Comparison of ENCODE assay signal across 10 cellular contexts in the genomic region with DNA sequence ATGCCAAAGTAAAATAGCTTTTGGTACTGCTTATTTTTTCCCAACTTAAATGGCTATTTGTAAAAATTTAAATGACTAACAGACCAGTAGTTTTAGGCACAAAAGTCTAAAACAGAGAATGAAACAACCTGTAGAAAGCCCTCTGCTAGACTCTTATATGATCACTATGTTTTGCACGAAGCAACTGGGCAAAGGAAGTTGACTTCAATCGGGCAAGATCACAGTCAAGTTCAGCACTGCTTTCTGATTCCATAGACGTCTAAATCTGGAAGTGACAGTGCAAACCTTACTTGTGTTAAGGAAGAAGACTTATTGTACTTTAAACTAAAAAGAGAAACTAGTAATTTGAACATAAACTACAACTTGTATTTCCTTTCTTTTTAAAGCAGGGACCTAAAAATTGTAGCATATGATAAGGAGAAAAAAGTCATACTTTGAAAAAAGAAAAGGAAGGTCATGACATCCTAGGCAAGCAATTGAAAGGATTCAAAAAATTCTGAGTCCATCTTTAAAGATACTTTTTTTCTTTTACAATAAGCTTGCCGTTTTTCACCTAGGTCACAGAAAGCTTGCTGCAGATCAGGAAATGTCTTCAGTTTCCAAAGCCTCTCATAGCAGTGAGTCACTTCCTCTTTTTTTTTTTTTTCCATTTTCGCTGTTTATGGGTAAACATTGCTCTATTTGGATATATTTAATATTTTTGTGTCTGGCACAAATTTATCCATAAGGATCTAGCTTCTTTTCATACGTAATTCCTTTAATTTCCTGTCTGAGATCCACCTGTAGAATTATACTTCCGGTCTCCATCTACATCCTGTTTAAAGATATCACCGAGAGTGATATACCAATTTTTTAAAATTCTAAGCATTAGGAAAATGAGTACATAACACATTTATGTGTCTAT.
A peak's percentile ranks its signal among the peaks of the same experiment; 100 is the strongest.
DNase-seq lines count a peak whose midpoint lies in the region; ATAC-seq, FAIRE-seq and TF ChIP-seq lines count a peak whose summit lies in the region.
"Had no signal": no experiment of that assay in that cellular context is flagged by ENCODE, and none has a peak within 500 bp of the region (broad histone marks: within the 10 kb centered on the region; RNA-seq: fewer than 3 reads in every experiment).

No MANE protein-coding gene starts in this region.

- no peak overlapping the region for H3K27ac ChIP-seq in Karpas-422 (ENCODE audit: low read length)
- no peak overlapping the region for H3K27ac ChIP-seq in right cardiac atrium (ENCODE audit: low read length)
- H3K27ac ChIP-seq in heart left ventricle: peak overlapping the region in 1 of 12 donors; percentile 58
- H3K27ac ChIP-seq: tibial artery had no signal

- no peaks in the 10 kb centered on the region for H3K79me2 ChIP-seq in Karpas-422 (ENCODE audit: low read length)

- H3K27me3 Mint-ChIP-seq in activated T-helper 2 cell treated with anti-CD3 and anti-CD28 coated beads, Interferon-gamma antibody, Interleukin-2, Interleukin-4, amounts not matched to agents 10 μg/mL and 5 μg/mL and 100 μg/mL, durations not matched to agents 14 hours and 24 hours and 36 hours (ENCODE audit: low read depth): no peaks in the 10 kb centered on the region

- H3K4me1 Mint-ChIP-seq in activated T-helper 2 cell treated with anti-CD3 and anti-CD28 coated beads, Interferon-gamma antibody, Interleukin-2, Interleukin-4, amounts not matched to agents 10 μg/mL and 5 μg/mL and 100 μg/mL, durations not matched to agents 14 hours and 24 hours and 36 hours (ENCODE audit: low read depth): peaks cover 51% of the 10 kb centered on the region

- TF ChIP-seq CTCF in heart left ventricle (IDR thresholded peaks at IDR 0.05): no peak

- peak overlapping the region; percentile 96 for H2AFZ ChIP-seq in Karpas-422 (ENCODE audit: low read length)

- H3K36me3 Mint-ChIP-seq in activated T-helper 2 cell treated with anti-CD3 and anti-CD28 coated beads, Interferon-gamma antibody, Interleukin-2, Interleukin-4, amounts not matched to agents 10 μg/mL and 5 μg/mL and 100 μg/mL, durations not matched to agents 14 hours and 24 hours and 36 hours (ENCODE audit: low read depth): peaks cover 17% of the 10 kb centered on the region

- no peak for DNase-seq in GM18507 (ENCODE audit: extremely low spot score, insufficient read length, low read depth)
- peak; percentile 65 for DNase-seq in Karpas-422
- DNase-seq in activated T-helper 2 cell treated with anti-CD3 and anti-CD28 coated beads, Interferon-gamma antibody, Interleukin-2, Interleukin-4, amounts not matched to agents 10 μg/mL and 5 μg/mL and 100 μg/mL, durations not matched to agents 14 hours and 24 hours and 36 hours (ENCODE audit: low spot score): no peak
- peak; percentile 26 for DNase-seq in renal cortical epithelial cell (ENCODE audit: low read depth)
- no peak for DNase-seq in right cardiac atrium
- DNase-seq in NCI-H1048 (lab: John Stamatoyannopoulos, UW): no peak
- no peak for DNase-seq in heart left ventricle
- DNase-seq: tibial artery had no signal

- H3K9me3 ChIP-seq in Karpas-422 (ENCODE audit: low read length) (no peaks in the 10 kb centered on the region), right cardiac atrium (ENCODE audit: control insufficient read depth, low read length) (no peaks in the 10 kb centered on the region), heart left ventricle (no peaks in the 10 kb centered on the region)
- H3K9me3 ChIP-seq: tibial artery had no signal

- peak; percentile 86 for FAIRE-seq in GM18507 (lab: Jason Lieb, UNC)

- H3K36me3 ChIP-seq in Karpas-422 (ENCODE audit: insufficient read depth, low read length): no peaks in the 10 kb centered on the region
- no peaks in the 10 kb centered on the region for H3K36me3 ChIP-seq in heart left ventricle
- H3K36me3 ChIP-seq: tibial artery had no signal

- TF ChIP-seq POLR2A in heart left ventricle (IDR thresholded peaks at IDR 0.05): no peak

- H3K4me3 Mint-ChIP-seq in activated T-helper 2 cell treated with anti-CD3 and anti-CD28 coated beads, Interferon-gamma antibody, Interleukin-2, Interleukin-4, amounts not matched to agents 10 μg/mL and 5 μg/mL and 100 μg/mL, durations not matched to agents 14 hours and 24 hours and 36 hours (ENCODE audit: low read depth): peak overlapping the region; percentile 69

- peak overlapping the region; percentile 60 for H3K4me2 ChIP-seq in Karpas-422 (ENCODE audit: low read depth, low read length, poor library complexity, severe bottlenecking)

- intact Hi-C loops in activated T-helper 2 cell treated with anti-CD3 and anti-CD28 coated beads, Interferon-gamma antibody, Interleukin-2, Interleukin-4, amounts not matched to agents 10 μg/mL and 5 μg/mL and 100 μg/mL, durations not matched to agents 14 hours and 24 hours and 36 hours (cut with micrococcal nuclease): no loop called here
- intact Hi-C loops in right cardiac atrium (cut with DNase I) (no loop called here), heart left ventricle (cut with DNase I) (no loop called here)

- H4K20me1 ChIP-seq in Karpas-422 (ENCODE audit: insufficient read depth, low read depth, low read length): no peaks in the 10 kb centered on the region

- peak overlapping the region; percentile 90 for H3K27ac Mint-ChIP-seq in activated T-helper 2 cell treated with anti-CD3 and anti-CD28 coated beads, Interferon-gamma antibody, Interleukin-2, Interleukin-4, amounts not matched to agents 10 μg/mL and 5 μg/mL and 100 μg/mL, durations not matched to agents 14 hours and 24 hours and 36 hours

- H3K9me2 ChIP-seq in Karpas-422 (replicated peaks; ENCODE audit: insufficient read depth, low read length): no peaks in the 10 kb centered on the region

- H3K27me3 ChIP-seq in Karpas-422 (ENCODE audit: low read length): no peaks in the 10 kb centered on the region
- H3K27me3 ChIP-seq in right cardiac atrium (ENCODE audit: control insufficient read depth, insufficient read depth): no peaks in the 10 kb centered on the region
- peaks cover 0 to 36% (median 11%) of the 10 kb centered on the region in 9 donors for H3K27me3 ChIP-seq in heart left ventricle

- ATAC-seq in GM21528 (IDR thresholded peaks at IDR 0.05; ENCODE audit: low FRiP score, unreplicated experiment) (no peak), right cardiac atrium (no peak), heart left ventricle (no peak)

- H3K4me1 ChIP-seq in Karpas-422 (ENCODE audit: low read length): peaks cover 11% of the 10 kb centered on the region
- no peaks in the 10 kb centered on the region for H3K4me1 ChIP-seq in right cardiac atrium (ENCODE audit: control insufficient read depth, insufficient read depth, low read length)
- H3K4me1 ChIP-seq in heart left ventricle: peaks cover 0 to 24% (median 0%) of the 10 kb centered on the region in 12 donors
- H3K4me1 ChIP-seq: tibial artery had no signal

- WGBS in right cardiac atrium: 38% methylated on average over 8 of the region's 8 CpGs
- 38 to 44% (median 42%) methylated on average over 8 of the region's 8 CpGs for WGBS in heart left ventricle, 4 donors

- no peaks in the 10 kb centered on the region for H3K9me3 Mint-ChIP-seq in activated T-helper 2 cell treated with anti-CD3 and anti-CD28 coated beads, Interferon-gamma antibody, Interleukin-2, Interleukin-4, amounts not matched to agents 10 μg/mL and 5 μg/mL and 100 μg/mL, durations not matched to agents 14 hours and 24 hours and 36 hours

- H3K9ac ChIP-seq in Karpas-422 (ENCODE audit: low read length): peak overlapping the region; percentile 11; the same call in 1 of the 2 replicates

- peak overlapping the region; percentile 27; the same call in 1 of the 2 replicates for H3K4me3 ChIP-seq in Karpas-422 (ENCODE audit: low read length)
- H3K4me3 ChIP-seq in right cardiac atrium (ENCODE audit: low read length): no peak overlapping the region
- H3K4me3 ChIP-seq in heart left ventricle: peak overlapping the region in 2 of 12 donors; percentile 20
- H3K4me3 ChIP-seq: lung, tibial artery had no signal

Comparison
In these comparisons a context has a peak if more than half of its experiments do, and no peak if none do; other contexts are left out.
1. DNase-seq: peak in Karpas-422 (single experiment) and renal cortical epithelial cell (single experiment); none in GM18507 (single experiment), activated T-helper 2 cell treated with anti-CD3 and anti-CD28 coated beads, Interferon-gamma antibody, Interleukin-2, Interleukin-4, amounts not matched to agents 10 μg/mL and 5 μg/mL and 100 μg/mL, durations not matched to agents 14 hours and 24 hours and 36 hours (single experiment), right cardiac atrium (0 of 3), NCI-H1048 (single experiment) and heart left ventricle (0 of 5).